ENCODE assay signal across 1 cellular context in genomic region chr19:35313614-35314013, GRCh38.
TF ChIP-seq lines count a peak whose summit lies in the region.

No MANE protein-coding gene starts in this region.

TF ChIP-seq in K562, 482 proteins besides CTCF, POLR2A, EP300 and RAD21:
- TF ChIP-seq MEIS2 (IDR thresholded peaks at IDR 0.05; ENCODE audit: partially characterized antibody) (peak; percentile 54), EGR1 (conservative IDR thresholded peaks at IDR 0.05) (0 out of 2 replicates have a peak, but pooled peaks have one; percentile 15), PKNOX1 (IDR thresholded peaks at IDR 0.05) (peak; percentile 44; the same call in 1 of the 2 replicates)
- TF ChIP-seq, protein P1, sequence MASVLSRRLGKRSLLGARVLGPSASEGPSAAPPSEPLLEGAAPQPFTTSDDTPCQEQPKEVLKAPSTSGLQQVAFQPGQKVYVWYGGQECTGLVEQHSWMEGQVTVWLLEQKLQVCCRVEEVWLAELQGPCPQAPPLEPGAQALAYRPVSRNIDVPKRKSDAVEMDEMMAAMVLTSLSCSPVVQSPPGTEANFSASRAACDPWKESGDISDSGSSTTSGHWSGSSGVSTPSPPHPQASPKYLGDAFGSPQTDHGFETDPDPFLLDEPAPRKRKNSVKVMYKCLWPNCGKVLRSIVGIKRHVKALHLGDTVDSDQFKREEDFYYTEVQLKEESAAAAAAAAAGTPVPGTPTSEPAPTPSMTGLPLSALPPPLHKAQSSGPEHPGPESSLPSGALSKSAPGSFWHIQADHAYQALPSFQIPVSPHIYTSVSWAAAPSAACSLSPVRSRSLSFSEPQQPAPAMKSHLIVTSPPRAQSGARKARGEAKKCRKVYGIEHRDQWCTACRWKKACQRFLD (CRISPR knock-in tag; IDR thresholded peaks at IDR 0.05): no peak
